17 cellular contexts compared by ENCODE assay signal in the genomic region with DNA sequence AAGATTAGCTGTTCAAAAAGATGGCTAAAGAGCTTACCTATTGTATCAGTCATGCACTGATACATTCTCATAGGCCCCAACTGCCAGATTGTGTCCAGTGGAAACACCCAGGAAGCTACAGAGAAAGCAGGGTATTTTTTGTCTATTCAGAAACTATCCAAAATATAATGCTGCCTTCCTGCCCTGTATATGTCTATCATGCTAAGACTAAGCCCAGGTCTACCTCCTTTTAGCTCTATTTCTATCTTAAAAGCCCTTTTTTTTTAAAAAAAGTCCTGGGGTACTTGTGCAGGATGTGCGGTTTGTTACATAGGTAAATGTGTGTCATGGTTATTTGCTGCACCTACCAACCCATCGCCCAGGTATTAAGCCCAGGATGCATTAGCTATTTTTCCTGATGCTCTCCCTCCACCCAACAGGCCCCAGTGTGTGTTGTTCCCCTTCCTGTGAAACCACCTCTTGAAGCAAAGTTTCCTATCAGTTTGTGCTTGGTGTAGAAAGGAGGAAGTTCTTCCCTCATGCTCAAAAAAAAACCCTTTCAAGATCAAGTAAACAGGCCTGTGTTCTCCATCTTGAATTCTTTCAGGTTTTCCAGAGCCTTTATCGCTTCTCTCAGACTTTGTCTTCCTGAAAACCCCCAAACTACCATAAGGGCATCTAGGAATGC. TPM values are rescaled to one million over a fixed set of nuclear protein-coding genes. Genes with fewer than 3 reads are reported as not detected.
DNase-seq lines count a peak whose midpoint lies in the region; ATAC-seq and TF ChIP-seq lines count a peak whose summit lies in the region.
"Had no signal": no experiment of that assay in that cellular context is flagged by ENCODE, and none has a peak within 500 bp of the region (broad histone marks: within the 10 kb centered on the region; RNA-seq: fewer than 3 reads in every experiment).

No MANE protein-coding gene starts in this region.

- H3K4me3 Mint-ChIP-seq in stimulated activated naive CD8-positive, alpha-beta T cell treated with anti-CD3 and anti-CD28 coated beads, Interleukin-15, Interleukin-2, amounts not matched to agents 100 ng/mL and 50 ng/mL, for 24 hours: no peak overlapping the region
- H3K4me3 Mint-ChIP-seq in activated naive CD8-positive, alpha-beta T cell treated with anti-CD3 and anti-CD28 coated beads, Interleukin-2, amount 50 U/mL, for 24 hours: no peak overlapping the region

- H3K36me3 Mint-ChIP-seq in stimulated activated naive CD8-positive, alpha-beta T cell treated with anti-CD3 and anti-CD28 coated beads, Interleukin-15, Interleukin-2, amounts not matched to agents 100 ng/mL and 50 ng/mL, for 24 hours (ENCODE audit: low read depth): no peaks in the 10 kb centered on the region
- H3K36me3 Mint-ChIP-seq in activated naive CD8-positive, alpha-beta T cell treated with anti-CD3 and anti-CD28 coated beads, Interleukin-2, amount 50 U/mL, for 24 hours (ENCODE audit: low read depth): no peaks in the 10 kb centered on the region

- peaks cover 2% of the 10 kb centered on the region for H3K4me1 ChIP-seq in thymus (ENCODE audit: control insufficient read depth, insufficient read depth, low read length)
- H3K4me1 ChIP-seq in smooth muscle cell (ENCODE audit: low read depth): no peaks in the 10 kb centered on the region
- H3K4me1 ChIP-seq in lower lobe of right lung: no peaks in the 10 kb centered on the region
- H3K4me1 ChIP-seq: left lung, psoas muscle, SJSA1 had no signal

- H3K4me2 ChIP-seq in smooth muscle cell: no peak overlapping the region

- no peaks in the 10 kb centered on the region for H3K27me3 ChIP-seq in thymus (ENCODE audit: control insufficient read depth, insufficient read depth)
- peaks cover 6% of the 10 kb centered on the region for H3K27me3 ChIP-seq in smooth muscle cell (ENCODE audit: low read depth)
- H3K27me3 ChIP-seq in lower lobe of right lung (ENCODE audit: low read depth): no peaks in the 10 kb centered on the region
- H3K27me3 ChIP-seq: cardiac muscle cell, left lung had no signal

- H3F3A ChIP-seq in smooth muscle cell (ENCODE audit: low read depth): no peaks in the 10 kb centered on the region

- TF ChIP-seq CTCF in smooth muscle cell (IDR thresholded peaks at IDR 0.05; ENCODE audit: borderline replicate concordance, insufficient read depth, poor library complexity, severe bottlenecking) (no peak), lower lobe of right lung (IDR thresholded peaks at IDR 0.05) (no peak)

- no peaks in the 10 kb centered on the region for H3K9me3 Mint-ChIP-seq in stimulated activated naive CD8-positive, alpha-beta T cell treated with anti-CD3 and anti-CD28 coated beads, Interleukin-15, Interleukin-2, amounts not matched to agents 100 ng/mL and 50 ng/mL, for 24 hours
- peaks cover 6% of the 10 kb centered on the region for H3K9me3 Mint-ChIP-seq in activated naive CD8-positive, alpha-beta T cell treated with anti-CD3 and anti-CD28 coated beads, Interleukin-2, amount 50 U/mL, for 24 hours

- no peak for DNase-seq in stimulated activated naive CD8-positive, alpha-beta T cell treated with anti-CD3 and anti-CD28 coated beads, Interleukin-15, Interleukin-2, amounts not matched to agents 100 U/mL and 50 U/mL, for 24 hours
- DNase-seq in NOMO-1 treated with dmso at 0.1 percent for 144 hours (lab: John Stamatoyannopoulos, UW; ENCODE audit: unreplicated experiment): peak; percentile 45
- no peak for DNase-seq in activated naive CD8-positive, alpha-beta T cell treated with anti-CD3 and anti-CD28 coated beads, Interleukin-2, amount 50 U/mL, for 24 hours
- DNase-seq in DMS79 treated with DMSO at 0.1 percent for 48 hours (lab: John Stamatoyannopoulos, UW): no peak
- DNase-seq in smooth muscle cell (lab: John Stamatoyannopoulos, UW; ENCODE audit: unreplicated experiment): no peak
- no peak for DNase-seq in lower lobe of right lung
- DNase-seq: activated T-cell treated with anti-CD3 and anti-CD28 coated beads for 4 hours; effector CD8-positive, alpha-beta T cell; left lung; NCI-H1417 treated with DMSO at 0.1 percent for 48 hours; NCI-H2227 treated with DMSO at 0.1 percent for 48 hours; psoas muscle had no signal

- H3K4me3 ChIP-seq in thymus (ENCODE audit: low read length): no peak overlapping the region
- no peak overlapping the region for H3K4me3 ChIP-seq in smooth muscle cell
- no peak overlapping the region for H3K4me3 ChIP-seq in lower lobe of right lung
- H3K4me3 ChIP-seq: cardiac muscle cell, left lung, psoas muscle, SJSA1 had no signal

- 37% methylated on average over 3 of the region's 3 CpGs for WGBS in thymus
- WGBS in smooth muscle cell (ENCODE audit: low lambda C conversion rate): 80% methylated on average over 3 of the region's 3 CpGs

- intact Hi-C loops in lower lobe of right lung (cut with DNase I): no loop called here

- H3K27me3 Mint-ChIP-seq in stimulated activated naive CD8-positive, alpha-beta T cell treated with anti-CD3 and anti-CD28 coated beads, Interleukin-15, Interleukin-2, amounts not matched to agents 100 ng/mL and 50 ng/mL, for 24 hours: peaks cover 4% of the 10 kb centered on the region
- peaks cover 2% of the 10 kb centered on the region for H3K27me3 Mint-ChIP-seq in activated naive CD8-positive, alpha-beta T cell treated with anti-CD3 and anti-CD28 coated beads, Interleukin-2, amount 50 U/mL, for 24 hours

- H3K27ac Mint-ChIP-seq in stimulated activated naive CD8-positive, alpha-beta T cell treated with anti-CD3 and anti-CD28 coated beads, Interleukin-15, Interleukin-2, amounts not matched to agents 100 ng/mL and 50 ng/mL, for 24 hours: peak overlapping the region; percentile 64
- H3K27ac Mint-ChIP-seq in activated naive CD8-positive, alpha-beta T cell treated with anti-CD3 and anti-CD28 coated beads, Interleukin-2, amount 50 U/mL, for 24 hours: peak overlapping the region; percentile 37

- H3K36me3 ChIP-seq in thymus (ENCODE audit: control insufficient read depth, insufficient read depth) (no peaks in the 10 kb centered on the region), smooth muscle cell (ENCODE audit: low read depth) (no peaks in the 10 kb centered on the region), lower lobe of right lung (no peaks in the 10 kb centered on the region)
- H3K36me3 ChIP-seq: cardiac muscle cell, left lung, SJSA1 had no signal

- no peak overlapping the region for H2AFZ ChIP-seq in smooth muscle cell (ENCODE audit: low read depth)

- no peak for ATAC-seq in stimulated activated naive CD8-positive, alpha-beta T cell treated with anti-CD3 and anti-CD28 coated beads, Interleukin-15, Interleukin-2, amounts not matched to agents 100 U/mL and 50 U/mL, for 24 hours
- no peak for ATAC-seq in activated naive CD8-positive, alpha-beta T cell treated with anti-CD3 and anti-CD28 coated beads, Interleukin-2, amount 50 U/mL, for 24 hours
- ATAC-seq in lower lobe of right lung: no peak
- ATAC-seq: activated CD4-positive, CD25-positive, alpha-beta regulatory T cell treated with anti-CD3 and anti-CD28 coated beads, Interleukin-2, amount 50 U/mL, for 24 hours; left lung; psoas muscle had no signal

- no peaks in the 10 kb centered on the region for H4K20me1 ChIP-seq in smooth muscle cell (ENCODE audit: low read depth)

- H3K27ac ChIP-seq in thymus (ENCODE audit: low read depth) (peak overlapping the region; percentile 68), smooth muscle cell (ENCODE audit: low read depth) (no peak overlapping the region), lower lobe of right lung (no peak overlapping the region)
- H3K27ac ChIP-seq: cardiac muscle cell, left lung, psoas muscle, SJSA1 had no signal

- peaks cover 19% of the 10 kb centered on the region for H3K4me1 Mint-ChIP-seq in stimulated activated naive CD8-positive, alpha-beta T cell treated with anti-CD3 and anti-CD28 coated beads, Interleukin-15, Interleukin-2, amounts not matched to agents 100 ng/mL and 50 ng/mL, for 24 hours (ENCODE audit: low read depth)
- peaks cover 22% of the 10 kb centered on the region for H3K4me1 Mint-ChIP-seq in activated naive CD8-positive, alpha-beta T cell treated with anti-CD3 and anti-CD28 coated beads, Interleukin-2, amount 50 U/mL, for 24 hours

- H3K9me3 ChIP-seq in thymus (ENCODE audit: control insufficient read depth) (no peaks in the 10 kb centered on the region), smooth muscle cell (replicated peaks; ENCODE audit: low read depth) (no peaks in the 10 kb centered on the region), lower lobe of right lung (no peaks in the 10 kb centered on the region)
- H3K9me3 ChIP-seq: left lung, psoas muscle, SJSA1 had no signal

- no peaks in the 10 kb centered on the region for H3K79me2 ChIP-seq in smooth muscle cell (ENCODE audit: low read depth)

- no peak overlapping the region for H3K9ac ChIP-seq in smooth muscle cell (ENCODE audit: low read depth)

RNA-seq across cellular contexts. Expression of gene DEFB129, which starts 0.5 kb away (rescaled TPM):
- not detected for polyA plus RNA-seq in thymus
- not detected in 2 replicates for total RNA-seq in smooth muscle cell
- not detected in 2 replicates for polyA plus RNA-seq in smooth muscle cell
- total RNA-seq in lower lobe of right lung: not detected
- total RNA-seq: cardiac muscle cell, left lung, psoas muscle, SJSA1 had no signal
- polyA plus RNA-seq: cardiac muscle cell, psoas muscle had no signal

RNA-seq across cellular contexts. Expression of gene DEFB132, which starts 30.0 kb away (rescaled TPM):
- polyA plus RNA-seq in thymus (0.07 TPM), smooth muscle cell (not detected in 2 replicates)
- total RNA-seq in smooth muscle cell (not detected in 2 replicates), lower lobe of right lung (not detected)
- total RNA-seq: cardiac muscle cell, left lung, psoas muscle, SJSA1 had no signal
- polyA plus RNA-seq: cardiac muscle cell, psoas muscle had no signal

RNA-seq across cellular contexts. Expression of gene DEFB128, which starts 38.1 kb away (rescaled TPM):
- not detected for polyA plus RNA-seq in thymus
- not detected in 2 replicates for total RNA-seq in smooth muscle cell
- not detected in 2 replicates for polyA plus RNA-seq in smooth muscle cell
- not detected for total RNA-seq in lower lobe of right lung
- total RNA-seq: cardiac muscle cell, left lung, psoas muscle, SJSA1 had no signal
- polyA plus RNA-seq: cardiac muscle cell, psoas muscle had no signal
